Comparison of ENCODE assay signal across 8 cellular contexts in genomic region chr5:81165493-81166119, GRCh38.
DNase-seq lines count a peak whose midpoint lies in the region; ATAC-seq and TF ChIP-seq lines count a peak whose summit lies in the region.

No MANE protein-coding gene starts in this region.

- H3K4me1 Mint-ChIP-seq in activated T-cell treated with anti-CD3 and anti-CD28 coated beads, Interleukin-2, amount 50 U/mL, for 24 hours (ENCODE audit: low read depth): peaks cover 27% of the 10 kb centered on the region
- peaks cover 26% of the 10 kb centered on the region for H3K4me1 Mint-ChIP-seq in type B pancreatic cell (ENCODE audit: unreplicated experiment)

- H3K4me3 ChIP-seq in fibroblast of mammary gland (ENCODE audit: control insufficient read depth, low read depth, low read length): no peak overlapping the region

- no peaks in the 10 kb centered on the region for H3K9me3 Mint-ChIP-seq in activated T-cell treated with anti-CD3 and anti-CD28 coated beads, Interleukin-2, amount 50 U/mL, for 24 hours
- H3K9me3 Mint-ChIP-seq in type B pancreatic cell: peaks cover 5% of the 10 kb centered on the region

- peak; percentile 82 for ATAC-seq in GM18909 (IDR thresholded peaks at IDR 0.05; ENCODE audit: poor library complexity, unreplicated experiment)
- ATAC-seq in HG03565 (IDR thresholded peaks at IDR 0.05; ENCODE audit: unreplicated experiment): peak; percentile 47

- no peaks in the 10 kb centered on the region for H3K27me3 Mint-ChIP-seq in activated T-cell treated with anti-CD3 and anti-CD28 coated beads, Interleukin-2, amount 50 U/mL, for 24 hours
- H3K27me3 Mint-ChIP-seq in type B pancreatic cell: peaks cover 10% of the 10 kb centered on the region

- H3K36me3 Mint-ChIP-seq in activated T-cell treated with anti-CD3 and anti-CD28 coated beads, Interleukin-2, amount 50 U/mL, for 24 hours (ENCODE audit: low read depth): peaks cover 13% of the 10 kb centered on the region
- no peaks in the 10 kb centered on the region for H3K36me3 Mint-ChIP-seq in type B pancreatic cell

- DNase-seq in AG20443 (ENCODE audit: low spot score) (peak; percentile 66), OCI-M1 (lab: John Stamatoyannopoulos, UW) (peak; percentile 73), fibroblast of mammary gland (ENCODE audit: low read depth) (peak; percentile 60), nucleus accumbens (lab: John Stamatoyannopoulos, UW) (peak in 42 of 56 donors; percentile 4 to 75 (median 24)), type B pancreatic cell (ENCODE audit: extremely low spot score, unreplicated experiment) (no peak)
- peak; percentile 68 for DNase-seq in activated T-cell treated with anti-CD3 and anti-CD28 coated beads, Interleukin-2, amount 50 U/mL, for 24 hours

- H3K27ac Mint-ChIP-seq in activated T-cell treated with anti-CD3 and anti-CD28 coated beads, Interleukin-2, amount 50 U/mL, for 24 hours: peak overlapping the region; percentile 15
- H3K27ac Mint-ChIP-seq in type B pancreatic cell: no peak overlapping the region

- TF ChIP-seq CTCF in fibroblast of mammary gland (conservative IDR thresholded peaks at IDR 0.05; ENCODE audit: control insufficient read depth, insufficient read depth, low read depth, low read length) (peak; percentile 67), type B pancreatic cell (conservative IDR thresholded peaks at IDR 0.05) (peak; percentile 75)

- no peak overlapping the region for H3K4me3 Mint-ChIP-seq in activated T-cell treated with anti-CD3 and anti-CD28 coated beads, Interleukin-2, amount 50 U/mL, for 24 hours
- H3K4me3 Mint-ChIP-seq in type B pancreatic cell: no peak overlapping the region
